1 cellular context compared by ENCODE assay signal in genomic region chr17:46795379-46795952, GRCh38.
TF ChIP-seq lines count a peak whose summit lies in the region.

No MANE protein-coding gene starts in this region.

TF ChIP-seq in HEK293, 187 proteins besides CTCF, POLR2A, EP300 and RAD21 (continued from another document):
- TF ChIP-seq ZNF202 (tag by site-specific recombination; IDR thresholded peaks at IDR 0.05; ENCODE audit: borderline replicate concordance) (no peak), ZNF544 (tag by site-specific recombination; IDR thresholded peaks at IDR 0.05) (no peak), GLIS2 (tag by site-specific recombination; IDR thresholded peaks at IDR 0.05) (no peak), ZNF121 (tag by site-specific recombination; IDR thresholded peaks at IDR 0.05) (no peak), ZNF366 (tag by site-specific recombination; conservative IDR thresholded peaks at IDR 0.05) (peak; percentile 39; the same call in 1 of the 2 replicates), ZNF354C (tag by site-specific recombination; IDR thresholded peaks at IDR 0.05; ENCODE audit: borderline replicate concordance, low read depth) (no peak), ZNF341 (tag by site-specific recombination; IDR thresholded peaks at IDR 0.05; ENCODE audit: low read depth) (0 out of 2 replicates have a peak, but pooled peaks have one; percentile 26), ZSCAN5A (tag by site-specific recombination; IDR thresholded peaks at IDR 0.05) (no peak), ZNF747 (tag by site-specific recombination; IDR thresholded peaks at IDR 0.05) (no peak), ZNF350 (tag by site-specific recombination; IDR thresholded peaks at IDR 0.05) (no peak), ZNF785 (tag by site-specific recombination; IDR thresholded peaks at IDR 0.05) (no peak), REST (tag by site-specific recombination; IDR thresholded peaks at IDR 0.05) (peak; percentile 30; the same call in 1 of the 2 replicates), FEZF1 (tag by site-specific recombination; IDR thresholded peaks at IDR 0.05) (no peak), ZNF292 (tag by site-specific recombination; IDR thresholded peaks at IDR 0.05; ENCODE audit: borderline replicate concordance, low read depth) (no peak), ZNF571 (tag by site-specific recombination; IDR thresholded peaks at IDR 0.05) (no peak), ZNF157 (tag by site-specific recombination; IDR thresholded peaks at IDR 0.05) (no peak), ZNF423 (tag by site-specific recombination; IDR thresholded peaks at IDR 0.05) (0 out of 2 replicates have a peak, but pooled peaks have one; percentile 23), ZNF629 (tag by site-specific recombination; IDR thresholded peaks at IDR 0.05) (peak; percentile 65), ZIC2 (tag by site-specific recombination; IDR thresholded peaks at IDR 0.05) (peak; percentile 82), ZNF175 (tag by site-specific recombination; IDR thresholded peaks at IDR 0.05) (no peak), KLF10 (tag by site-specific recombination; IDR thresholded peaks at IDR 0.05) (no peak), IKZF3 (tag by site-specific recombination; IDR thresholded peaks at IDR 0.05) (no peak), ZNF221 (tag by site-specific recombination; IDR thresholded peaks at IDR 0.05; ENCODE audit: borderline replicate concordance) (no peak), EGR2 (tag by site-specific recombination; IDR thresholded peaks at IDR 0.05; ENCODE audit: low read depth) (no peak), ZNF664 (tag by site-specific recombination; IDR thresholded peaks at IDR 0.05) (no peak), ZNF311 (tag by site-specific recombination; IDR thresholded peaks at IDR 0.05; ENCODE audit: borderline replicate concordance) (no peak), SP3 (tag by site-specific recombination; IDR thresholded peaks at IDR 0.05) (no peak), ZFP37 (tag by site-specific recombination; IDR thresholded peaks at IDR 0.05) (no peak), ZNF391 (tag by site-specific recombination; IDR thresholded peaks at IDR 0.05; ENCODE audit: borderline replicate concordance, low read depth) (no peak), PRDM2 (tag by site-specific recombination; IDR thresholded peaks at IDR 0.05; ENCODE audit: borderline replicate concordance) (no peak), ZNF677 (tag by site-specific recombination; IDR thresholded peaks at IDR 0.05) (no peak)
